Comparison of ENCODE assay signal across 14 cellular contexts in the genomic region with DNA sequence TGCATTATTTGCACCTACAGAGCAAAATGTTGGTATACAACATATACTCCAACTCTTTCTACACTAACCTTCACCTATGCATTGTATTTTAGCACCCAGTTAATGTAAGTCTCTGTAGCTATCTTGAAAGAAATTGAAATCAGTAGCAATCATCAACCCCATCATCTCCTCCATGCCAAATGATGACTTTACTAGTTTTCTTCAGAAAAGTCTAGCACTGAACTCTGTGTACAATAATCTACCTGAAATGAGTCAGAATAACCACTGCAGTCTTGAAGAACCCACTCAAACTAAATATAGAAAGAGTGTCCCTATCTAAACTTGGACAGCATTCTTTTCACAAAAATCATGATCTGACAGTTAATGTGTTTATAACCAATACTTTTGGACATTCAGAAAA. TPM values are rescaled to one million over a fixed set of nuclear protein-coding genes. Genes with fewer than 3 reads are reported as not detected.
DNase-seq lines count a peak whose midpoint lies in the region; ATAC-seq and TF ChIP-seq lines count a peak whose summit lies in the region.
"Had no signal": no experiment of that assay in that cellular context is flagged by ENCODE, and none has a peak within 500 bp of the region (broad histone marks: within the 10 kb centered on the region; RNA-seq: fewer than 3 reads in every experiment).

No MANE protein-coding gene starts in this region.

- peak overlapping the region; percentile 18 for H3K4me3 Mint-ChIP-seq in HFFc6
- peak overlapping the region; percentile 17 for H3K4me3 Mint-ChIP-seq in activated T-helper 17 cell treated with anti-CD3 and anti-CD28 coated beads, Interleukin-2, amount 50 U/mL, for 72 hours
- H3K4me3 Mint-ChIP-seq: activated CD8-positive, alpha-beta memory T cell treated with anti-CD3 and anti-CD28 coated beads, Interleukin-2, amount 10 ng/mL, durations not matched to agents 7 days and 5 days had no signal

- no peaks in the 10 kb centered on the region for H3K9me3 ChIP-seq in neutrophil
- H3K9me3 ChIP-seq: thyroid gland had no signal

- peak overlapping the region; percentile 39 for H3K27ac ChIP-seq in neutrophil
- H3K27ac ChIP-seq: thyroid gland had no signal

- H3K27ac Mint-ChIP-seq in HFFc6: peak overlapping the region; percentile 10; the same call in 1 of the 2 replicates
- H3K27ac Mint-ChIP-seq in activated T-helper 17 cell treated with anti-CD3 and anti-CD28 coated beads, Interleukin-2, amount 50 U/mL, for 72 hours: no peak overlapping the region
- H3K27ac Mint-ChIP-seq: activated CD8-positive, alpha-beta memory T cell treated with anti-CD3 and anti-CD28 coated beads, Interleukin-2, amount 10 ng/mL, durations not matched to agents 7 days and 5 days; progenitor cell of endocrine pancreas had no signal

- peaks cover 76% of the 10 kb centered on the region for H3K4me1 Mint-ChIP-seq in HFFc6 (ENCODE audit: low read depth)
- H3K4me1 Mint-ChIP-seq in activated T-helper 17 cell treated with anti-CD3 and anti-CD28 coated beads, Interleukin-2, amount 50 U/mL, for 72 hours: peaks cover 44% of the 10 kb centered on the region

- ATAC-seq in GM18519 (IDR thresholded peaks at IDR 0.05; ENCODE audit: low FRiP score, unreplicated experiment): peak; percentile 56
- ATAC-seq in activated T-helper 17 cell treated with anti-CD3 and anti-CD28 coated beads, Interleukin-2, amount 50 U/mL, for 72 hours (replicated peaks): peak; percentile 54
- ATAC-seq in GM19351 (IDR thresholded peaks at IDR 0.05; ENCODE audit: unreplicated experiment): no peak
- ATAC-seq in HG03521 (IDR thresholded peaks at IDR 0.05; ENCODE audit: unreplicated experiment): no peak
- no peak for ATAC-seq in HG02981 (IDR thresholded peaks at IDR 0.05; ENCODE audit: unreplicated experiment)
- ATAC-seq: activated CD8-positive, alpha-beta memory T cell treated with anti-CD3 and anti-CD28 coated beads, Interleukin-2, amount 10 ng/mL, durations not matched to agents 7 days and 5 days; HepG2; left lobe of liver had no signal

- H3K4me1 ChIP-seq in neutrophil (ENCODE audit: control insufficient read depth in 1 of 2, insufficient read depth in 1 of 2, low read depth in 1 of 2, low read length in 1 of 2): peaks cover 62 to 75% of the 10 kb centered on the region in 2 experiments

- no peaks in the 10 kb centered on the region; the same call in 1 of the 2 replicates for H3K27me3 Mint-ChIP-seq in HFFc6 (ENCODE audit: insufficient read depth)
- H3K27me3 Mint-ChIP-seq in activated T-helper 17 cell treated with anti-CD3 and anti-CD28 coated beads, Interleukin-2, amount 50 U/mL, for 72 hours: no peaks in the 10 kb centered on the region
- H3K27me3 Mint-ChIP-seq: activated CD8-positive, alpha-beta memory T cell treated with anti-CD3 and anti-CD28 coated beads, Interleukin-2, amount 10 ng/mL, durations not matched to agents 7 days and 5 days; progenitor cell of endocrine pancreas had no signal

- no peaks in the 10 kb centered on the region for H3K27me3 ChIP-seq in neutrophil
- H3K27me3 ChIP-seq: thyroid gland had no signal

- TF ChIP-seq CTCF in HFFc6 (IDR thresholded peaks at IDR 0.05) (no peak), neutrophil (IDR thresholded peaks at IDR 0.05) (no peak)

- no peak for DNase-seq in HFFc6
- DNase-seq: activated CD8-positive, alpha-beta memory T cell treated with anti-CD3 and anti-CD28 coated beads, Interleukin-2, amount 10 ng/mL, durations not matched to agents 7 days and 5 days; activated naive CD4-positive, alpha-beta T cell treated with anti-CD3 and anti-CD28 coated beads, Interleukin-2, amount 50 U/mL, for 16 hours; NCI-H1092; thyroid gland had no signal

- H3K4me3 ChIP-seq in neutrophil (ENCODE audit: low read depth in 1 of 2, low read length in 1 of 2): peak overlapping the region in 1 of 2 experiments; percentile 28
- H3K4me3 ChIP-seq: thyroid gland had no signal

- peaks cover 11% of the 10 kb centered on the region for H3K36me3 Mint-ChIP-seq in HFFc6 (ENCODE audit: low read depth)
- no peaks in the 10 kb centered on the region for H3K36me3 Mint-ChIP-seq in activated T-helper 17 cell treated with anti-CD3 and anti-CD28 coated beads, Interleukin-2, amount 50 U/mL, for 72 hours (ENCODE audit: low read depth)
- H3K36me3 Mint-ChIP-seq: activated CD8-positive, alpha-beta memory T cell treated with anti-CD3 and anti-CD28 coated beads, Interleukin-2, amount 10 ng/mL, durations not matched to agents 7 days and 5 days had no signal

- H3K36me3 ChIP-seq in neutrophil: peaks cover 37% of the 10 kb centered on the region

- H3K9me3 Mint-ChIP-seq in HFFc6: no peaks in the 10 kb centered on the region
- H3K9me3 Mint-ChIP-seq in activated T-helper 17 cell treated with anti-CD3 and anti-CD28 coated beads, Interleukin-2, amount 50 U/mL, for 72 hours: no peaks in the 10 kb centered on the region

RNA-seq across cellular contexts. Expression of a gene that starts 9.8 kb away (rescaled TPM):
- 10 to 100 TPM in 1 of 6 experiments, 1 to 10 TPM in 5; 5.2 to 11.1 (median 5.5) TPM for total RNA-seq in HFFc6 (2021; fragmentation: NEBNext Ultra II Directional; extraction: Animal tissue kit (Norgen Biotek cat#: 25700))
- 1 to 10 TPM; 2.3 to 2.7 TPM for total RNA-seq in activated T-helper 17 cell treated with anti-CD3 and anti-CD28 coated beads, Interleukin-2, amount 50 U/mL, for 72 hours

Comparison
In these comparisons a context has a peak if more than half of its experiments do, and no peak if none do; other contexts are left out.
1. ATAC-seq: peak in GM18519 (single experiment) and activated T-helper 17 cell treated with anti-CD3 and anti-CD28 coated beads, Interleukin-2, amount 50 U/mL, for 72 hours (single experiment); none in GM19351 (single experiment), HG03521 (single experiment) and HG02981 (single experiment).